8 cellular contexts compared by ENCODE assay signal in genomic region chr21:31098576-31099005, GRCh38.
DNase-seq lines count a peak whose midpoint lies in the region; ATAC-seq and TF ChIP-seq lines count a peak whose summit lies in the region.

No MANE protein-coding gene starts in this region.

- no peak overlapping the region for H3K27ac Mint-ChIP-seq in activated T-helper 17 cell treated with anti-CD3 and anti-CD28 coated beads, Interleukin-2, amount 50 U/mL, for 72 hours

- no peaks in the 10 kb centered on the region for H3K36me3 Mint-ChIP-seq in activated T-helper 17 cell treated with anti-CD3 and anti-CD28 coated beads, Interleukin-2, amount 50 U/mL, for 72 hours (ENCODE audit: low read depth)

- H3K4me1 ChIP-seq in RWPE2 (ENCODE audit: insufficient read depth, poor library complexity, severe bottlenecking) (no peaks in the 10 kb centered on the region), upper lobe of left lung (peaks cover 0 to 12% (median 0%) of the 10 kb centered on the region in 4 donors)

- H3K4me3 Mint-ChIP-seq in activated T-helper 17 cell treated with anti-CD3 and anti-CD28 coated beads, Interleukin-2, amount 50 U/mL, for 72 hours = peak overlapping the region; percentile 1

- peaks cover 4% of the 10 kb centered on the region for H3K9me3 Mint-ChIP-seq in activated T-helper 17 cell treated with anti-CD3 and anti-CD28 coated beads, Interleukin-2, amount 50 U/mL, for 72 hours

- H3K27ac ChIP-seq in RWPE2 (ENCODE audit: poor library complexity, severe bottlenecking) = no peak overlapping the region
- H3K27ac ChIP-seq in upper lobe of left lung = no peak overlapping the region

- DNase-seq in AG09309 (ENCODE audit: low read depth) = no peak
- DNase-seq in LNCaP clone FGC (ENCODE audit: low read depth) = peak; percentile 13
- DNase-seq in RWPE2 (ENCODE audit: low spot score) = no peak
- DNase-seq in foreskin melanocyte = peak; percentile 33
- peak; percentile 62 for DNase-seq in pons (ENCODE audit: low spot score)
- DNase-seq in upper lobe of left lung = peak; percentile 31 to 59

- peaks cover 12% of the 10 kb centered on the region for H3K4me1 Mint-ChIP-seq in activated T-helper 17 cell treated with anti-CD3 and anti-CD28 coated beads, Interleukin-2, amount 50 U/mL, for 72 hours

- TF ChIP-seq POLR2A in upper lobe of left lung (IDR thresholded peaks at IDR 0.05) = no peak

- no peaks in the 10 kb centered on the region for H3K36me3 ChIP-seq in RWPE2 (ENCODE audit: low read depth)
- no peaks in the 10 kb centered on the region for H3K36me3 ChIP-seq in upper lobe of left lung

- peaks cover 7% of the 10 kb centered on the region for H3K27me3 Mint-ChIP-seq in activated T-helper 17 cell treated with anti-CD3 and anti-CD28 coated beads, Interleukin-2, amount 50 U/mL, for 72 hours

- H3K4me3 ChIP-seq in AG09309 (ENCODE audit: control insufficient read depth, low read depth, low read length) (no peak overlapping the region), LNCaP clone FGC (ENCODE audit: low read depth, low read length) (no peak overlapping the region), RWPE2 (ENCODE audit: severe bottlenecking) (no peak overlapping the region), upper lobe of left lung (no peak overlapping the region)

- TF ChIP-seq EP300 in upper lobe of left lung (IDR thresholded peaks at IDR 0.05) = no peak

- 13 to 15% methylated on average over 23 of the region's 23 CpGs for WGBS in upper lobe of left lung, 2 donors

- ATAC-seq in GM18909 (IDR thresholded peaks at IDR 0.05; ENCODE audit: poor library complexity, unreplicated experiment) = peak; percentile 76
- peak; percentile 74 for ATAC-seq in RWPE2 (ENCODE audit: low read depth)
- ATAC-seq in activated T-helper 17 cell treated with anti-CD3 and anti-CD28 coated beads, Interleukin-2, amount 50 U/mL, for 72 hours (replicated peaks) = peak; percentile 80
- peak; percentile 82 to 92 for ATAC-seq in upper lobe of left lung (ENCODE audit: low FRiP score in 2 of 2)

- no peaks in the 10 kb centered on the region for H3K9me3 ChIP-seq in RWPE2 (ENCODE audit: severe bottlenecking)
- H3K9me3 ChIP-seq in upper lobe of left lung = no peaks in the 10 kb centered on the region

- H3K27me3 ChIP-seq in RWPE2 (ENCODE audit: insufficient read depth, poor library complexity, severe bottlenecking) = no peaks in the 10 kb centered on the region
- H3K27me3 ChIP-seq in upper lobe of left lung = no peaks in the 10 kb centered on the region

- peak; percentile 92 for TF ChIP-seq CTCF in AG09309 (IDR thresholded peaks at IDR 0.05; ENCODE audit: control insufficient read depth, insufficient read depth, low read depth, low read length, missing control alignments)
- TF ChIP-seq CTCF in LNCaP clone FGC (IDR thresholded peaks at IDR 0.05; ENCODE audit: control insufficient read depth, extremely low read depth, insufficient read depth) = peak; percentile 95
- peak; percentile 91 for TF ChIP-seq CTCF in RWPE2 (IDR thresholded peaks at IDR 0.05; ENCODE audit: poor library complexity, severe bottlenecking)
- peak; percentile 67 to 82 (median 76) for TF ChIP-seq CTCF in upper lobe of left lung (IDR thresholded peaks at IDR 0.05)

Comparison
In these comparisons a context has a peak if more than half of its experiments do, and no peak if none do; other contexts are left out.
1. DNase-seq: peak in LNCaP clone FGC (single experiment), foreskin melanocyte (single experiment), pons (single experiment) and upper lobe of left lung (2 of 2); none in AG09309 (single experiment) and RWPE2 (single experiment).
2. Peak in every context shown above with its lines, with median percentiles within 50 percentile points of each other: CTCF ChIP-seq and ATAC-seq.